In the genomic region with DNA sequence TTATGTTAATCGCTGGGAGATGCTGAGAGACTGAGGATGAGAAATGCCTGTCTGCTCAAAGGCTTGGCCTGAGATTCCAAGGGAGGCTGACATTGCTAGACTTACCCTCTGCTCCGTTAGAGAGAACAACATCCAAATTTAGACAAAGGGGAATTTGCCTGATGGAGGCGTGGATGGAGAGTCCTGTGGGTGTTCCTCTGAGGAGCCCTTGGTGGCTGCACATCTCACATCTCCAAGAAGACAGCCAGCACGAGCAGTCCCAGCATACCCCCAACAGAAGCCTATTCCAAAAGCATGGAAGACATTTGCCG, we compare ENCODE assay signal across 1 cellular context.
TF ChIP-seq lines count a peak whose summit lies in the region.

No MANE protein-coding gene starts in this region.

TF ChIP-seq in IMR-90, 13 proteins besides CTCF, POLR2A, EP300 and RAD21:
- TF ChIP-seq, protein P1, sequence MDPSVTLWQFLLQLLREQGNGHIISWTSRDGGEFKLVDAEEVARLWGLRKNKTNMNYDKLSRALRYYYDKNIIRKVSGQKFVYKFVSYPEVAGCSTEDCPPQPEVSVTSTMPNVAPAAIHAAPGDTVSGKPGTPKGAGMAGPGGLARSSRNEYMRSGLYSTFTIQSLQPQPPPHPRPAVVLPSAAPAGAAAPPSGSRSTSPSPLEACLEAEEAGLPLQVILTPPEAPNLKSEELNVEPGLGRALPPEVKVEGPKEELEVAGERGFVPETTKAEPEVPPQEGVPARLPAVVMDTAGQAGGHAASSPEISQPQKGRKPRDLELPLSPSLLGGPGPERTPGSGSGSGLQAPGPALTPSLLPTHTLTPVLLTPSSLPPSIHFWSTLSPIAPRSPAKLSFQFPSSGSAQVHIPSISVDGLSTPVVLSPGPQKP (IDR thresholded peaks at IDR 0.05; ENCODE audit: borderline replicate concordance, low read depth, low read length) = no peak
- TF ChIP-seq MXI1 (IDR thresholded peaks at IDR 0.05; ENCODE audit: borderline replicate concordance, low read depth, low read length) = no peak
- TF ChIP-seq BHLHE40 (IDR thresholded peaks at IDR 0.05; ENCODE audit: low read depth, low read length) = no peak
- TF ChIP-seq NFE2L2 (IDR thresholded peaks at IDR 0.05; ENCODE audit: low read depth, low read length) = no peak
- no peak for TF ChIP-seq RCOR1 (IDR thresholded peaks at IDR 0.05; ENCODE audit: insufficient replicate concordance, low read length)
- TF ChIP-seq FOS (IDR thresholded peaks at IDR 0.05; ENCODE audit: low read depth, low read length) = no peak
- no peak for TF ChIP-seq CHD1 (IDR thresholded peaks at IDR 0.05; ENCODE audit: low read depth, low read length)
- TF ChIP-seq MAFK (IDR thresholded peaks at IDR 0.05; ENCODE audit: low read depth, low read length) = no peak
- TF ChIP-seq, protein P2, sequence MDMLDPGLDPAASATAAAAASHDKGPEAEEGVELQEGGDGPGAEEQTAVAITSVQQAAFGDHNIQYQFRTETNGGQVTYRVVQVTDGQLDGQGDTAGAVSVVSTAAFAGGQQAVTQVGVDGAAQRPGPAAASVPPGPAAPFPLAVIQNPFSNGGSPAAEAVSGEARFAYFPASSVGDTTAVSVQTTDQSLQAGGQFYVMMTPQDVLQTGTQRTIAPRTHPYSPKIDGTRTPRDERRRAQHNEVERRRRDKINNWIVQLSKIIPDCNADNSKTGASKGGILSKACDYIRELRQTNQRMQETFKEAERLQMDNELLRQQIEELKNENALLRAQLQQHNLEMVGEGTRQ (IDR thresholded peaks at IDR 0.05; ENCODE audit: low read depth, low read length) = no peak
- TF ChIP-seq RFX5 (IDR thresholded peaks at IDR 0.05; ENCODE audit: low read depth, low read length) = no peak
- TF ChIP-seq CEBPB (IDR thresholded peaks at IDR 0.05; ENCODE audit: low read depth, low read length) = no peak
- no peak for TF ChIP-seq MAZ (IDR thresholded peaks at IDR 0.05; ENCODE audit: borderline replicate concordance, low read depth, low read length)
- TF ChIP-seq SMC3 (IDR thresholded peaks at IDR 0.05; ENCODE audit: low read depth, low read length) = no peak
TF ChIP-seq in IMR-90: peak in this region for 0.
